In genomic region chr18:51275712-51276473, GRCh38 we compare ENCODE assay signal across 13 cellular contexts.
DNase-seq lines count a peak whose midpoint lies in the region; ATAC-seq and TF ChIP-seq lines count a peak whose summit lies in the region.
"Had no signal": no experiment of that assay in that cellular context is flagged by ENCODE, and none has a peak within 500 bp of the region (broad histone marks: within the 10 kb centered on the region; RNA-seq: fewer than 3 reads in every experiment).

No MANE protein-coding gene starts in this region.

- TF ChIP-seq CTCF in MM.1S (IDR thresholded peaks at IDR 0.05; ENCODE audit: low read length) = no peak
- no peak for TF ChIP-seq CTCF in brain microvascular endothelial cell (IDR thresholded peaks at IDR 0.05; ENCODE audit: low read depth, low read length, missing control alignments)

- whole genome bisulfite sequencing in neuronal stem cell (ENCODE audit: extremely low coverage in 2 of 2, insufficient read length in 2 of 2, insufficient replicate concordance in 1 of 2), 2 donors = no CpG with 5 or more reads among the region's 6 CpGs

- H3K4me3 ChIP-seq in BLaER1 (no peak overlapping the region), MM.1S (ENCODE audit: low read length) (no peak overlapping the region), brain microvascular endothelial cell (ENCODE audit: low read depth, low read length) (no peak overlapping the region), neuronal stem cell (ENCODE audit: low read length in 2 of 2) (no peak overlapping the region)

- H3K14ac ChIP-seq in neuronal stem cell (ENCODE audit: low read length) = no peak overlapping the region

- no peaks in the 10 kb centered on the region for H3F3A ChIP-seq in MM.1S (ENCODE audit: insufficient read depth, low read length)

- ATAC-seq in activated CD4-positive, alpha-beta T cell treated with anti-CD3 and anti-CD28 coated beads for 36 hours = no peak

- no peak overlapping the region for H3K23ac ChIP-seq in neuronal stem cell (ENCODE audit: low read depth, low read length, poor library complexity)

- in situ Hi-C loops in brain microvascular endothelial cell (cut with HindIII; ENCODE audit: low pct_ligation_motif_present, low sequenced_read_pairs) (no loop called here), ACHN (cut with HindIII; ENCODE audit: low pct_ligation_motif_present, low pct_unique_long_range_greater_than_20kb, low sequenced_read_pairs) (no loop called here)

- H3K4ac ChIP-seq in neuronal stem cell (ENCODE audit: low read length) = no peak overlapping the region

- H3K79me1 ChIP-seq in neuronal stem cell (ENCODE audit: low read depth, low read length) = no peaks in the 10 kb centered on the region

- POLR2A ChIA-PET in activated CD4-positive, alpha-beta T cell treated with anti-CD3 and anti-CD28 coated beads for 36 hours (lab: Charles Lee) = no interaction called here

- DNase-seq in MM.1S = peak; percentile 37
- peak; percentile 44 for DNase-seq in brain microvascular endothelial cell
- peak; percentile 17 for DNase-seq in left kidney (ENCODE audit: low read depth, low spot score)
- DNase-seq in ACHN = no peak
- DNase-seq in activated CD4-positive, alpha-beta T cell treated with anti-CD3 and anti-CD28 coated beads for 36 hours = no peak
- no peak for DNase-seq in GF-D8 (lab: John Stamatoyannopoulos, UW)
- DNase-seq in neuronal stem cell (ENCODE audit: low spot score) = no peak
- DNase-seq: activated CD4-positive, alpha-beta T cell treated with anti-CD3 and anti-CD28 coated beads, Interleukin-2, amount 10 ng/mL, durations not matched to agents 7 days and 5 days; foreskin fibroblast; NCI-H774 had no signal

- no peak overlapping the region for H3K4me3 Mint-ChIP-seq in activated CD4-positive, alpha-beta T cell treated with anti-CD3 and anti-CD28 coated beads for 36 hours
- H3K4me3 Mint-ChIP-seq: activated CD4-positive, alpha-beta T cell treated with anti-CD3 and anti-CD28 coated beads, Interleukin-2, amount 10 ng/mL, durations not matched to agents 7 days and 5 days; B cell had no signal

- H3K27ac ChIP-seq in BLaER1 (no peak overlapping the region), MM.1S (ENCODE audit: low read length) (no peak overlapping the region), brain microvascular endothelial cell (no peak overlapping the region), neuronal stem cell (replicated peaks; ENCODE audit: low read length) (no peak overlapping the region)
- H3K27ac ChIP-seq: neutrophil had no signal

- H3K4me2 ChIP-seq in BLaER1 (peak overlapping the region; percentile 31), MM.1S (ENCODE audit: low read depth, low read length) (no peak overlapping the region), neuronal stem cell (ENCODE audit: insufficient read depth, low read length, poor library complexity, severe bottlenecking) (no peak overlapping the region)

- H2AK5ac ChIP-seq in neuronal stem cell (ENCODE audit: low read depth, low read length) = no peak overlapping the region

- H3K9me3 ChIP-seq in BLaER1 = peaks cover 3% of the 10 kb centered on the region
- H3K9me3 ChIP-seq in MM.1S (replicated peaks; ENCODE audit: insufficient read depth, low read length) = no peaks in the 10 kb centered on the region
- H3K9me3 ChIP-seq in neuronal stem cell (replicated peaks in 1 of 2; ENCODE audit: control insufficient read depth in 2 of 2, insufficient read depth in 1 of 2, low read depth in 1 of 2, low read length in 2 of 2) = no peaks in the 10 kb centered on the region
- H3K9me3 ChIP-seq: neutrophil had no signal

- H2AFZ ChIP-seq in MM.1S (ENCODE audit: low read length) (no peak overlapping the region), neuronal stem cell (ENCODE audit: low read length) (no peak overlapping the region)

- H3K18ac ChIP-seq in neuronal stem cell (ENCODE audit: low read length) = no peak overlapping the region

- no peaks in the 10 kb centered on the region for H3K9me2 ChIP-seq in MM.1S (replicated peaks; ENCODE audit: insufficient read depth, low read length)

- H3K27ac Mint-ChIP-seq in activated CD4-positive, alpha-beta T cell treated with anti-CD3 and anti-CD28 coated beads for 36 hours = no peak overlapping the region
- H3K27ac Mint-ChIP-seq: activated CD4-positive, alpha-beta T cell treated with anti-CD3 and anti-CD28 coated beads, Interleukin-2, amount 10 ng/mL, durations not matched to agents 7 days and 5 days; B cell had no signal

- no peak overlapping the region for H2BK120ac ChIP-seq in neuronal stem cell (ENCODE audit: low read depth, low read length)

- H2BK15ac ChIP-seq in neuronal stem cell (ENCODE audit: low read length) = no peak overlapping the region

- intact Hi-C loops in activated CD4-positive, alpha-beta T cell treated with anti-CD3 and anti-CD28 coated beads for 36 hours (cut with DNase I, micrococcal nuclease) = loop anchor here in 1 of 2 experiments (5.0 to 10.0 kb wide), 3 partner anchors 106 to 259 kb away; no protein-coding TSS in a partner anchor

- H3K9me3 Mint-ChIP-seq in activated CD4-positive, alpha-beta T cell treated with anti-CD3 and anti-CD28 coated beads for 36 hours (ENCODE audit: low read depth) = no peaks in the 10 kb centered on the region
- H3K9me3 Mint-ChIP-seq: activated CD4-positive, alpha-beta T cell treated with anti-CD3 and anti-CD28 coated beads, Interleukin-2, amount 10 ng/mL, durations not matched to agents 7 days and 5 days had no signal

- H3K27me3 Mint-ChIP-seq in activated CD4-positive, alpha-beta T cell treated with anti-CD3 and anti-CD28 coated beads for 36 hours = peaks cover 7% of the 10 kb centered on the region
- H3K27me3 Mint-ChIP-seq: activated CD4-positive, alpha-beta T cell treated with anti-CD3 and anti-CD28 coated beads, Interleukin-2, amount 10 ng/mL, durations not matched to agents 7 days and 5 days; B cell had no signal

- no peaks in the 10 kb centered on the region for H3K27me3 ChIP-seq in BLaER1
- H3K27me3 ChIP-seq in MM.1S (replicated peaks; ENCODE audit: insufficient read depth, low read length) = no peaks in the 10 kb centered on the region
- no peaks in the 10 kb centered on the region for H3K27me3 ChIP-seq in brain microvascular endothelial cell (replicated peaks)
- H3K27me3 ChIP-seq in neuronal stem cell (ENCODE audit: control insufficient read depth in 3 of 3, insufficient read depth in 3 of 3, low read depth in 1 of 3, low read length in 3 of 3) = no peaks in the 10 kb centered on the region
- H3K27me3 ChIP-seq: neutrophil had no signal

- no peak overlapping the region for H2BK12ac ChIP-seq in neuronal stem cell (ENCODE audit: low read length)

- no peak overlapping the region for H2BK5ac ChIP-seq in neuronal stem cell (ENCODE audit: low read length)

- H4K8ac ChIP-seq in neuronal stem cell (ENCODE audit: low read depth, low read length) = no peak overlapping the region

- H3K9ac ChIP-seq in BLaER1 = no peak overlapping the region
- no peak overlapping the region for H3K9ac ChIP-seq in MM.1S (ENCODE audit: low read length)
- no peak overlapping the region for H3K9ac ChIP-seq in neuronal stem cell (ENCODE audit: low read depth, low read length, poor library complexity)

- H3K4me1 Mint-ChIP-seq in activated CD4-positive, alpha-beta T cell treated with anti-CD3 and anti-CD28 coated beads for 36 hours = no peaks in the 10 kb centered on the region

- H4K20me1 ChIP-seq in BLaER1 = no peaks in the 10 kb centered on the region
- no peaks in the 10 kb centered on the region for H4K20me1 ChIP-seq in MM.1S (ENCODE audit: insufficient read depth, low read length)

- no peak overlapping the region for H4K91ac ChIP-seq in neuronal stem cell (ENCODE audit: low read depth, low read length, poor library complexity)

- H3K4me1 ChIP-seq in BLaER1 (peaks cover 12% of the 10 kb centered on the region), MM.1S (ENCODE audit: low read length) (0 out of 2 replicates have a peak, but pooled peaks cover 2% of the 10 kb centered on the region), neuronal stem cell (ENCODE audit: control insufficient read depth in 2 of 2, insufficient read depth in 1 of 2, low read depth in 1 of 2, low read length in 2 of 2) (no peaks in the 10 kb centered on the region)

- CTCF ChIA-PET in activated CD4-positive, alpha-beta T cell treated with anti-CD3 and anti-CD28 coated beads for 36 hours (lab: Charles Lee) = interaction anchor here (0.5 to 1.0 kb wide), 3 partner anchors 29 to 70 kb away, joined by 3 read pairs; no protein-coding TSS in a partner anchor

- no peaks in the 10 kb centered on the region for H3K36me3 Mint-ChIP-seq in activated CD4-positive, alpha-beta T cell treated with anti-CD3 and anti-CD28 coated beads for 36 hours (ENCODE audit: low read depth)

- H3K79me2 ChIP-seq in MM.1S (ENCODE audit: low read length) = no peaks in the 10 kb centered on the region

- H3K36me3 ChIP-seq in BLaER1 (no peaks in the 10 kb centered on the region), MM.1S (replicated peaks; ENCODE audit: insufficient read depth, low read length) (no peaks in the 10 kb centered on the region), brain microvascular endothelial cell (replicated peaks) (no peaks in the 10 kb centered on the region), neuronal stem cell (replicated peaks in 1 of 2; ENCODE audit: control insufficient read depth in 2 of 2, insufficient read depth in 2 of 2, low read length in 2 of 2) (no peaks in the 10 kb centered on the region)
- H3K36me3 ChIP-seq: neutrophil had no signal

Comparison
In these comparisons a context has a peak if more than half of its experiments do, and no peak if none do; other contexts are left out.
1. DNase-seq: peak in MM.1S (single experiment), brain microvascular endothelial cell (single experiment) and left kidney (single experiment); none in ACHN (single experiment), activated CD4-positive, alpha-beta T cell treated with anti-CD3 and anti-CD28 coated beads for 36 hours (single experiment), GF-D8 (single experiment) and neuronal stem cell (single experiment).